15 cellular contexts compared by ENCODE assay signal in genomic region chr10:85926986-85927385, GRCh38.
DNase-seq lines count a peak whose midpoint lies in the region; ATAC-seq and TF ChIP-seq lines count a peak whose summit lies in the region.
"Had no signal": no experiment of that assay in that cellular context is flagged by ENCODE, and none has a peak within 500 bp of the region (broad histone marks: within the 10 kb centered on the region; RNA-seq: fewer than 3 reads in every experiment).

No MANE protein-coding gene starts in this region.

- H3K9me3 Mint-ChIP-seq in activated T-cell treated with anti-CD3 and anti-CD28 coated beads, Interleukin-2, amount 50 U/mL, for 4 hours = no peaks in the 10 kb centered on the region
- H3K9me3 Mint-ChIP-seq: activated CD4-positive, alpha-beta memory T cell treated with anti-CD3 and anti-CD28 coated beads, Interleukin-2, amount 10 ng/mL, durations not matched to agents 7 days and 5 days had no signal

- H3K79me2 ChIP-seq in Karpas-422 (ENCODE audit: low read length) = no peaks in the 10 kb centered on the region

- H3K36me3 Mint-ChIP-seq in activated T-cell treated with anti-CD3 and anti-CD28 coated beads, Interleukin-2, amount 50 U/mL, for 4 hours (ENCODE audit: insufficient read depth) = no peaks in the 10 kb centered on the region

- H3K27ac ChIP-seq in foreskin keratinocyte (no peak overlapping the region), Karpas-422 (ENCODE audit: low read length) (no peak overlapping the region)
- H3K27ac ChIP-seq: heart left ventricle had no signal

- no peaks in the 10 kb centered on the region for H3K36me3 ChIP-seq in Karpas-422 (ENCODE audit: insufficient read depth, low read length)
- H3K36me3 ChIP-seq: heart left ventricle had no signal

- H3K4me2 ChIP-seq in Karpas-422 (ENCODE audit: low read depth, low read length, poor library complexity, severe bottlenecking) = no peak overlapping the region

- no peak for TF ChIP-seq CTCF in foreskin keratinocyte (conservative IDR thresholded peaks at IDR 0.05)

- peaks cover 2% of the 10 kb centered on the region for H3K27me3 Mint-ChIP-seq in activated T-cell treated with anti-CD3 and anti-CD28 coated beads, Interleukin-2, amount 50 U/mL, for 4 hours (ENCODE audit: low read depth)
- H3K27me3 Mint-ChIP-seq: activated CD4-positive, alpha-beta memory T cell treated with anti-CD3 and anti-CD28 coated beads, Interleukin-2, amount 10 ng/mL, durations not matched to agents 7 days and 5 days had no signal

- no peaks in the 10 kb centered on the region for H3K9me3 ChIP-seq in Karpas-422 (ENCODE audit: low read length)
- H3K9me3 ChIP-seq: heart left ventricle had no signal

- H3K4me3 Mint-ChIP-seq in activated T-cell treated with anti-CD3 and anti-CD28 coated beads, Interleukin-2, amount 50 U/mL, for 4 hours = no peak overlapping the region
- H3K4me3 Mint-ChIP-seq: activated CD4-positive, alpha-beta memory T cell treated with anti-CD3 and anti-CD28 coated beads, Interleukin-2, amount 10 ng/mL, durations not matched to agents 7 days and 5 days had no signal

- H3K4me1 ChIP-seq in foreskin keratinocyte (peaks cover 3% of the 10 kb centered on the region), Karpas-422 (ENCODE audit: low read length) (no peaks in the 10 kb centered on the region)

- ATAC-seq in GM18520 (IDR thresholded peaks at IDR 0.05; ENCODE audit: unreplicated experiment) (peak; percentile 76), GM19467 (IDR thresholded peaks at IDR 0.05; ENCODE audit: unreplicated experiment) (peak; percentile 79), HG03060 (IDR thresholded peaks at IDR 0.05; ENCODE audit: low read depth, unreplicated experiment) (peak; percentile 54), foreskin keratinocyte (no peak)
- ATAC-seq in activated T-cell treated with anti-CD3 and anti-CD28 coated beads, Interleukin-2, amount 50 U/mL, for 4 hours = no peak
- ATAC-seq: heart left ventricle had no signal

- H3K27me3 ChIP-seq in foreskin keratinocyte (no peaks in the 10 kb centered on the region), Karpas-422 (ENCODE audit: low read length) (no peaks in the 10 kb centered on the region)
- H3K27me3 ChIP-seq: heart left ventricle had no signal

- peak; percentile 29 to 34 for DNase-seq in foreskin keratinocyte
- DNase-seq in activated T-cell treated with anti-CD3 and anti-CD28 coated beads, Interleukin-2, amount 50 U/mL, for 4 hours = no peak
- DNase-seq in Karpas-422 = no peak
- DNase-seq in central memory CD4-positive, alpha-beta T cell = no peak
- no peak for DNase-seq in MV-4-11 (lab: John Stamatoyannopoulos, UW)
- DNase-seq: activated CD4-positive, alpha-beta memory T cell treated with anti-CD3 and anti-CD28 coated beads, Interleukin-2, amount 10 ng/mL, durations not matched to agents 7 days and 5 days; AML-193; HCEC 1CT; heart left ventricle; KG1; NCI-H1417; NCI-H2171 had no signal

- no peak overlapping the region for H2AFZ ChIP-seq in Karpas-422 (ENCODE audit: low read length)

- no peaks in the 10 kb centered on the region for H3K4me1 Mint-ChIP-seq in activated T-cell treated with anti-CD3 and anti-CD28 coated beads, Interleukin-2, amount 50 U/mL, for 4 hours (ENCODE audit: low read depth)
- H3K4me1 Mint-ChIP-seq: activated CD4-positive, alpha-beta memory T cell treated with anti-CD3 and anti-CD28 coated beads, Interleukin-2, amount 10 ng/mL, durations not matched to agents 7 days and 5 days had no signal

- no peak overlapping the region for H3K4me3 ChIP-seq in Karpas-422 (ENCODE audit: low read length)
- H3K4me3 ChIP-seq: heart left ventricle had no signal

- no peak overlapping the region for H3K9ac ChIP-seq in Karpas-422 (ENCODE audit: low read length)

- H3K9me2 ChIP-seq in Karpas-422 (replicated peaks; ENCODE audit: insufficient read depth, low read length) = no peaks in the 10 kb centered on the region

- H4K20me1 ChIP-seq in Karpas-422 (ENCODE audit: insufficient read depth, low read depth, low read length) = no peaks in the 10 kb centered on the region

Comparison
In these comparisons a context has a peak if more than half of its experiments do, and no peak if none do; other contexts are left out.
1. ATAC-seq: peak in GM18520 (single experiment), GM19467 (single experiment) and HG03060 (single experiment); none in foreskin keratinocyte (single experiment) and activated T-cell treated with anti-CD3 and anti-CD28 coated beads, Interleukin-2, amount 50 U/mL, for 4 hours (0 of 2).
2. DNase-seq: peak in foreskin keratinocyte (2 of 2); none in activated T-cell treated with anti-CD3 and anti-CD28 coated beads, Interleukin-2, amount 50 U/mL, for 4 hours (single experiment), Karpas-422 (single experiment), central memory CD4-positive, alpha-beta T cell (single experiment) and MV-4-11 (single experiment).